11 cellular contexts compared by ENCODE assay signal in the genomic region with DNA sequence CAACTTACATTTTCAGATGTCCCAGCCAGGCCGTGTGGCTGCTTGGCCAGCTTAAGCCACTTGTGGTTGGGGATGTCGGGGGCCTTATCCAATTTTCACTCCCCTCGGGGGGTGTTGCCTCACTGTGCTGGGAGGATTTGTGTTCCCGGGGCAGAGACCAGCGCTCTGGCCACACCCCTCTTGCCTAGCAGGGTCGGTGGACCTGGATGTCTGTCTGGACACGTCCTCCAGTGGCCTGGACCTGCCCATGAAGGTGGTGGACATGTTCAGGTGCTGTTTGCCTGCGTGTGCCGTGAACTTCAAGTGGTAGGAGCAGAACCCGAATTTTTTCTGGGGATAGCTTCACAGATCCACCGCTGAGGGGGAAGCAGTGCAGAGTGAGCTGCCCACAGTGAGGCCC. TPM values are rescaled to one million over a fixed set of nuclear protein-coding genes. Genes with fewer than 3 reads are reported as not detected.
DNase-seq lines count a peak whose midpoint lies in the region; ATAC-seq and TF ChIP-seq lines count a peak whose summit lies in the region.
"Not testable (repeated sequence)": the region's sequence is repeated elsewhere in the genome, so short reads cannot be mapped to it uniquely, and the experiment has no call there.
"Had no signal": no experiment of that assay in that cellular context is flagged by ENCODE, and none has a peak within 500 bp of the region (broad histone marks: within the 10 kb centered on the region; RNA-seq: fewer than 3 reads in every experiment).

No MANE protein-coding gene starts in this region.

- not testable (repeated sequence) for TF ChIP-seq POLR2A in transverse colon (IDR thresholded peaks at IDR 0.05)

- not testable (repeated sequence) for H3K79me2 ChIP-seq in KMS-11 (ENCODE audit: insufficient read depth, low read depth); mammary epithelial cell (ENCODE audit: insufficient read depth, low read length); osteoblast (ENCODE audit: insufficient read depth, low read length)

- TF ChIP-seq CTCF in KMS-11 (conservative IDR thresholded peaks at IDR 0.05; ENCODE audit: low read depth, low read length); WERI-Rb-1 (IDR thresholded peaks at IDR 0.05; ENCODE audit: low read depth, low read length); mammary epithelial cell (conservative IDR thresholded peaks at IDR 0.05 in 1 of 2, IDR thresholded peaks at IDR 0.05 in 1 of 2; ENCODE audit: extremely low read depth in 1 of 2, insufficient read depth in 1 of 2, low read depth in 1 of 2, low read length in 2 of 2); osteoblast (IDR thresholded peaks at IDR 0.05; ENCODE audit: extremely low read depth, low read depth, low read length); transverse colon (IDR thresholded peaks at IDR 0.05): not testable (repeated sequence)

- not testable (repeated sequence) for H3K9me3 ChIP-seq in BLaER1 treated with 17β-estradiol and CSF1 and Interleukin-3, amounts not matched to agents 10 nM and 100 nM (replicated peaks in 1 of 11); WERI-Rb-1 (ENCODE audit: severe bottlenecking); mammary epithelial cell (replicated peaks; ENCODE audit: insufficient read depth, low read length); osteoblast (ENCODE audit: low read depth, low read length); transverse colon

- not testable (repeated sequence) for H3K4me3 ChIP-seq in BLaER1 treated with 17β-estradiol and CSF1 and Interleukin-3, amounts not matched to agents 10 nM and 100 nM; KMS-11 (IDR thresholded peaks at IDR 0.05; ENCODE audit: insufficient read depth, low read depth, low read length); WERI-Rb-1 (ENCODE audit: low read depth, low read length); mammary epithelial cell (replicated peaks in 1 of 3; ENCODE audit: insufficient read depth in 1 of 3, low read depth in 2 of 3, low read length in 3 of 3); osteoblast (ENCODE audit: insufficient read depth, low read length); transverse colon

- 1% methylated on average over 8 of the region's 11 CpGs for WGBS in mammary epithelial cell (ENCODE audit: low coverage, missing lambda C conversion rate)
- WGBS in transverse colon (ENCODE audit: low coverage in 1 of 2), 2 donors: 48% methylated on average over 10 of the region's 11 CpGs; no CpG with 5 or more reads in 1 of the 2 donors

- H3K4me1 ChIP-seq in BLaER1 treated with 17β-estradiol and CSF1 and Interleukin-3, amounts not matched to agents 10 nM and 100 nM: peaks cover 41 to 70% (median 62%) of the 10 kb centered on the region in 10 experiments
- H3K4me1 ChIP-seq in KMS-11 (ENCODE audit: low read depth, poor library complexity, severe bottlenecking): peaks cover 49% of the 10 kb centered on the region
- H3K4me1 ChIP-seq in mammary epithelial cell (ENCODE audit: insufficient read depth, low read length): not testable (repeated sequence)
- H3K4me1 ChIP-seq in osteoblast (ENCODE audit: insufficient read depth, low read length): peaks cover 18% of the 10 kb centered on the region
- peaks cover 0 to 20% (median 9%) of the 10 kb centered on the region in 4 donors for H3K4me1 ChIP-seq in transverse colon

- peak overlapping the region in 1 of 11 experiments; percentile 31; a peak in 2 of 22 replicates for H3K9ac ChIP-seq in BLaER1 treated with 17β-estradiol and CSF1 and Interleukin-3, amounts not matched to agents 10 nM and 100 nM
- H3K9ac ChIP-seq in KMS-11: peak overlapping the region; percentile 57; the same call in 1 of the 2 replicates
- not testable (repeated sequence) for H3K9ac ChIP-seq in mammary epithelial cell (ENCODE audit: insufficient read depth, low read length)

- peak overlapping the region in 2 of 11 experiments; percentile 12 to 28; a peak in 2 of 22 replicates for H3K27ac ChIP-seq in BLaER1 treated with 17β-estradiol and CSF1 and Interleukin-3, amounts not matched to agents 10 nM and 100 nM
- H3K27ac ChIP-seq in KMS-11 (peak overlapping the region; percentile 86), osteoblast (ENCODE audit: low read depth, low read length) (peak overlapping the region; percentile 68), transverse colon (peak overlapping the region in 2 of 4 donors; percentile 17 to 26)
- not testable (repeated sequence) for H3K27ac ChIP-seq in WERI-Rb-1; mammary epithelial cell (ENCODE audit: insufficient read depth, low read depth, low read length)

- not testable (repeated sequence) for H3K36me3 ChIP-seq in BLaER1 treated with 17β-estradiol and CSF1 and Interleukin-3, amounts not matched to agents 10 nM and 100 nM; KMS-11 (ENCODE audit: insufficient read depth); WERI-Rb-1; mammary epithelial cell (ENCODE audit: insufficient read depth, low read length); osteoblast (ENCODE audit: insufficient read depth, low read length); transverse colon

- H3K27me3 ChIP-seq in BLaER1 treated with 17β-estradiol and CSF1 and Interleukin-3, amounts not matched to agents 10 nM and 100 nM; KMS-11 (ENCODE audit: insufficient read depth, low read depth); WERI-Rb-1 (ENCODE audit: insufficient read depth, low read depth, severe bottlenecking); mammary epithelial cell (ENCODE audit: insufficient read depth, low read length); osteoblast (ENCODE audit: insufficient read depth, low read length); transverse colon: not testable (repeated sequence)

- dilution Hi-C loops in mammary epithelial cell (cut with HindIII; ENCODE audit: low sequenced_read_pairs): loop anchor here (5.0 kb wide), 1 partner anchor 149 kb away; no protein-coding TSS in a partner anchor

- ATAC-seq in left ventricle myocardium superior: not testable (repeated sequence)

- in situ Hi-C loops in mammary epithelial cell (cut with MboI; ENCODE audit: low sequenced_read_pairs in 2 of 2) (loop anchor here (10.0 to 25.0 kb wide), 2 partner anchors 151 to 459 kb away; no protein-coding TSS in a partner anchor), transverse colon (cut with MboI; ENCODE audit: low pct_ligation_motif_present in 1 of 4, low pct_unique_long_range_greater_than_20kb in 1 of 4, low sequenced_read_pairs in 3 of 4) (loop anchor here in 1 of 4 donors (10.0 kb wide), 1 partner anchor 151 kb away; no protein-coding TSS in a partner anchor)

- H3K4me2 ChIP-seq in BLaER1 treated with 17β-estradiol and CSF1 and Interleukin-3, amounts not matched to agents 10 nM and 100 nM: peak overlapping the region; percentile 58 to 98 (median 77)
- H3K4me2 ChIP-seq in KMS-11: peak overlapping the region; percentile 78
- not testable (repeated sequence) for H3K4me2 ChIP-seq in mammary epithelial cell (ENCODE audit: insufficient read depth, low read depth, low read length)
- H3K4me2 ChIP-seq in osteoblast (ENCODE audit: insufficient read depth, low read length): peak overlapping the region; percentile 48

- TF ChIP-seq EP300 in transverse colon (IDR thresholded peaks at IDR 0.05; ENCODE audit: low read depth): not testable (repeated sequence)

- H4K20me1 ChIP-seq in BLaER1 treated with 17β-estradiol and CSF1 and Interleukin-3, amounts not matched to agents 10 nM and 100 nM; KMS-11 (ENCODE audit: insufficient read depth); mammary epithelial cell (ENCODE audit: insufficient read depth, low read length); osteoblast (ENCODE audit: insufficient read depth, low read length): not testable (repeated sequence)

- DNase-seq in RPMI7951 (ENCODE audit: low read depth) (peak; percentile 57), WERI-Rb-1 (peak; percentile 53), mammary epithelial cell (peak; percentile 33), left ventricle myocardium superior (peak; percentile 39), transverse colon (peak; percentile 24)
- DNase-seq in osteoblast (ENCODE audit: insufficient read length, low spot score, missing footprints): not testable (repeated sequence)

- CTCF ChIA-PET in mammary epithelial cell (lab: Charles Lee; ENCODE audit: low non-redundant PET): not testable (repeated sequence)

- intact Hi-C loops in mammary epithelial cell (cut with micrococcal nuclease): loop anchor here (10.0 kb wide), 3 partner anchors 471 to 711 kb away; no protein-coding TSS in a partner anchor
- intact Hi-C loops in left ventricle myocardium superior (cut with micrococcal nuclease); transverse colon (cut with DNase I; ENCODE audit: low total_unique reads): not testable (repeated sequence)

- H2AFZ ChIP-seq in KMS-11 (ENCODE audit: low read depth); osteoblast (ENCODE audit: low read length): not testable (repeated sequence)
- peak overlapping the region; percentile 62 for H2AFZ ChIP-seq in mammary epithelial cell (ENCODE audit: low read depth, low read length)

- not testable (repeated sequence) for BruUV-seq in mammary epithelial cell (replicated peaks; lab: Mats Ljungman, UMichigan)

RNA-seq across cellular contexts. Expression of gene ALG1L2, which starts 14.2 kb away (rescaled TPM):
- total RNA-seq in RPMI7951 (2014; rRNA removed; shearing (Covaris generic)): not detected in 2 replicates
- total RNA-seq in mammary epithelial cell (under 1 TPM in 1 of 2 donors, not detected in 1; 0.78 TPM), left ventricle myocardium superior (not detected), osteoblast (0.29 TPM in 1 of 2 replicates, not detected in the other), transverse colon (not detected)
- polyA plus RNA-seq in mammary epithelial cell: not detected
- not detected for polyA minus RNA-seq in mammary epithelial cell
- total RNA-seq: A673, HT-29, M059J had no signal
